Comparison of ENCODE assay signal across 9 cellular contexts in genomic region chr9:122518841-122519240, GRCh38. TPM values are rescaled to one million over a fixed set of nuclear protein-coding genes. Genes with fewer than 3 reads are reported as not detected.
"Had no signal": no experiment of that assay in that cellular context is flagged by ENCODE, and none has a peak within 500 bp of the region (broad histone marks: within the 10 kb centered on the region; RNA-seq: fewer than 3 reads in every experiment).

OR1J4 (plus strand) TSS chr9:122519141; CDS start chr9:122519141, 0 bp downstream.

- H3K27ac ChIP-seq: HL-60, KMS-11 had no signal

- DNase-seq: IMR-90, KBM-7, KG1 had no signal

- ATAC-seq: HepG2, K562 had no signal

- H3K4me3 ChIP-seq: K562 had no signal

- H3K4me2 ChIP-seq: KMS-11 had no signal

RNA-seq across cellular contexts. Expression of gene OR1J4, which starts in this region (rescaled TPM):
- total RNA-seq: HepG2, HT-29, HT1080, IMR-90, K562 had no signal
